Comparison of ENCODE assay signal across 19 cellular contexts in the genomic region with DNA sequence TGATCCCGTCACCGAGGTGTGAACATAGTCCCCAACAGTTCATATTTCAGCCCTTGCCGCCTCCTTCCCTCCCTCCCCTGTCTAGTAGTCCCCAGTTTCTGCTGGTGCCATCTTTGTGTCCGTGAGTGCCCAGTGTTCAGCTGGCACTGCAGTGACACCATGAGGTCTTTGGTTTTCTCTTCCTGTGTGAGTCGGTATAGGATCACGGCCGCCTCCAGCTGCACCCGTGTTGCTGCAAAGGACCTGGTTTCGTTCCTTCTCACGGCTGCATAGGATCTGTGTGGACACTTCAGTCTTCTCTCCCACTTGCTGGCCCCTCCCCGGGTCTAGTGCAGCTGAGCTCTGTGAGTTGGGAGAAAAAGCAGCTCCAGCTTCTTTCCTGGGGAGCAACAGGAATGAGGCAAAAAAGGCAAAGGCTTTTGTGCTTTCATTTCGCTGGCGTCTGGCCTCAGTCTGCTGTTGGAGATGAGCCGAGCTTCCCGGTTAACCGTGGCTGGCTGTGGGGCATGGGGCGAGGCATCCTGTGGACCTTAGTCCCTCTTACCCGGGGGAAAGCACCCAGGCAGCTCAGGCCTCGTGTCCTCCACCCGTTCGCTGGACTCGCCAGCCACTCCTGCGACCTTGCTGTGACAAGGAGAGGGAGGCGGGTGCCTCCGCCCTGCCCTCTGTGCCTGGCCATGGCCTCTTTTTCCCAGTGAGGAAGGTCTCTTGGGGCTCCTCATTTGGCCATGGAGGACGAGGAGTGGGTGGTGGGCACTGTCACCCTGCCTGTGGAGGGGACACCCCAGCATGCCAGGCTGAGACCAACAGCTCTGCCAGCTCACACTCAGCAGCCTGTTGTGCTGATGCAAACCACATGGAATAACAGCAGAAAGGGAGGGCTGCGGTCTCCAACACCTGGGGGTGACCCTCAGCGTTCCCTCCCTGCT.
DNase-seq lines count a peak whose midpoint lies in the region; ATAC-seq and TF ChIP-seq lines count a peak whose summit lies in the region.
"Had no signal": no experiment of that assay in that cellular context is flagged by ENCODE, and none has a peak within 500 bp of the region (broad histone marks: within the 10 kb centered on the region; RNA-seq: fewer than 3 reads in every experiment).

No MANE protein-coding gene starts in this region.

- no TSS peak for BruUV-seq in MCF 10A (replicated peaks; lab: Mats Ljungman, UMichigan)

- in situ Hi-C loops in T47D (cut with HindIII; ENCODE audit: low pct_unique_long_range_greater_than_20kb, low sequenced_read_pairs), result no loop called here

- H3K9me3 ChIP-seq in T-helper 17 cell (ENCODE audit: control insufficient read depth, low read length, poor library complexity, severe bottlenecking), result no peaks in the 10 kb centered on the region
- H3K9me3 ChIP-seq: body of pancreas, neutrophil, upper lobe of right lung had no signal

- CTCF ChIA-PET in MCF 10A (lab: Yijun Ruan, JAX), result interaction anchor here (0.6 kb wide), 1 partner anchor 43 kb away, joined by 3 read pairs; no protein-coding TSS in a partner anchor
- CTCF ChIA-PET in activated CD4-positive, alpha-beta T cell treated with anti-CD3 and anti-CD28 coated beads, Interleukin-2, amount 10 ng/mL, durations not matched to agents 7 days and 5 days (lab: Charles Lee), result no interaction called here

- TF ChIP-seq CTCF in MCF 10A (IDR thresholded peaks at IDR 0.05; ENCODE audit: unreplicated experiment), result no peak

- no peaks in the 10 kb centered on the region for H3K36me3 Mint-ChIP-seq in MCF 10A (ENCODE audit: insufficient read depth, unreplicated experiment)
- no peaks in the 10 kb centered on the region for H3K36me3 Mint-ChIP-seq in T-helper 17 cell (ENCODE audit: low read depth)
- no peaks in the 10 kb centered on the region for H3K36me3 Mint-ChIP-seq in activated CD4-positive, alpha-beta T cell treated with anti-CD3 and anti-CD28 coated beads, Interleukin-2, amount 10 ng/mL, durations not matched to agents 7 days and 5 days (ENCODE audit: low read depth)
- H3K36me3 Mint-ChIP-seq: stimulated activated naive B cell treated with anti-CD40 and anti-IgM and Interleukin-4, amounts not matched to agents 10 μg/mL and 1 μg/mL and 100 μg/mL, for 72 hours had no signal

- H3K9me3 Mint-ChIP-seq in MCF 10A (ENCODE audit: unreplicated experiment), result peaks cover 7% of the 10 kb centered on the region
- no peaks in the 10 kb centered on the region for H3K9me3 Mint-ChIP-seq in activated CD4-positive, alpha-beta T cell treated with anti-CD3 and anti-CD28 coated beads, Interleukin-2, amount 10 ng/mL, durations not matched to agents 7 days and 5 days
- H3K9me3 Mint-ChIP-seq: activated naive CD4-positive, alpha-beta T cell treated with anti-CD3 and anti-CD28 coated beads for 36 hours; stimulated activated naive B cell treated with anti-CD40 and anti-IgM and Interleukin-4, amounts not matched to agents 10 μg/mL and 1 μg/mL and 100 μg/mL, for 72 hours; T-helper 1 cell treated with Interleukin-12 subunit alpha and Interleukin-12 subunit beta and Interleukin-4 antibody, amounts not matched to agents 30 μg/mL and 1 μg/mL, for 36 hours had no signal

- intact Hi-C loops in MCF 10A (cut with micrococcal nuclease), result no loop called here

- ATAC-seq in left lobe of liver (peak; percentile 37), T-helper 17 cell (no peak)
- ATAC-seq: activated CD4-positive, CD25-positive, alpha-beta regulatory T cell treated with anti-CD3 and anti-CD28 coated beads, Interleukin-2, amount 50 U/mL, for 24 hours; body of pancreas; K562; stimulated activated naive B cell treated with anti-CD40 and anti-IgM and Interleukin-4, amounts not matched to agents 10 μg/mL and 1 μg/mL and 100 μg/mL, for 72 hours; upper lobe of right lung had no signal

- peak; percentile 28 to 39 for DNase-seq in T47D (ENCODE audit: low read depth in 1 of 2, low spot score in 1 of 2)
- no peak for DNase-seq in MCF 10A (ENCODE audit: unreplicated experiment)
- peak; percentile 7 for DNase-seq in RKO (ENCODE audit: low spot score)
- no peak for DNase-seq in left lobe of liver (ENCODE audit: low spot score)
- DNase-seq in cerebellar nuclear complex (lab: John Stamatoyannopoulos, UW), result no peak
- DNase-seq in NOMO-1 (lab: John Stamatoyannopoulos, UW; ENCODE audit: unreplicated experiment in 2 of 2), result no peak
- DNase-seq in T-helper 17 cell, result no peak
- DNase-seq in activated CD4-positive, alpha-beta T cell treated with anti-CD3 and anti-CD28 coated beads, Interleukin-2, amount 10 ng/mL, durations not matched to agents 7 days and 5 days, result no peak
- DNase-seq: activated naive CD4-positive, alpha-beta T cell treated with anti-CD3 and anti-CD28 coated beads for 36 hours; body of pancreas; Calu3; NCI-H1436; NCI-H510A; stimulated activated naive B cell treated with anti-CD40 and anti-IgM and Interleukin-4, amounts not matched to agents 10 μg/mL and 1 μg/mL and 100 μg/mL, for 72 hours; upper lobe of right lung had no signal

- no peak overlapping the region for H3K4me3 Mint-ChIP-seq in MCF 10A (ENCODE audit: unreplicated experiment)
- H3K4me3 Mint-ChIP-seq in T-helper 17 cell, result no peak overlapping the region
- no peak overlapping the region for H3K4me3 Mint-ChIP-seq in activated CD4-positive, alpha-beta T cell treated with anti-CD3 and anti-CD28 coated beads, Interleukin-2, amount 10 ng/mL, durations not matched to agents 7 days and 5 days
- H3K4me3 Mint-ChIP-seq: activated naive CD4-positive, alpha-beta T cell treated with anti-CD3 and anti-CD28 coated beads for 36 hours; stimulated activated naive B cell treated with anti-CD40 and anti-IgM and Interleukin-4, amounts not matched to agents 10 μg/mL and 1 μg/mL and 100 μg/mL, for 72 hours; T-helper 1 cell treated with Interleukin-12 subunit alpha and Interleukin-12 subunit beta and Interleukin-4 antibody, amounts not matched to agents 30 μg/mL and 1 μg/mL, for 36 hours had no signal

- H3K27me3 Mint-ChIP-seq in MCF 10A (ENCODE audit: insufficient read depth, unreplicated experiment) (no peaks in the 10 kb centered on the region), T-helper 17 cell (peaks cover 30% of the 10 kb centered on the region)
- no peaks in the 10 kb centered on the region for H3K27me3 Mint-ChIP-seq in activated CD4-positive, alpha-beta T cell treated with anti-CD3 and anti-CD28 coated beads, Interleukin-2, amount 10 ng/mL, durations not matched to agents 7 days and 5 days

- POLR2A ChIA-PET in MCF 10A (lab: Yijun Ruan, JAX), result no interaction called here
- POLR2A ChIA-PET in activated CD4-positive, alpha-beta T cell treated with anti-CD3 and anti-CD28 coated beads, Interleukin-2, amount 10 ng/mL, durations not matched to agents 7 days and 5 days (lab: Charles Lee), result no interaction called here

- no peak overlapping the region for H3K27ac Mint-ChIP-seq in MCF 10A (ENCODE audit: low read depth, unreplicated experiment)
- H3K27ac Mint-ChIP-seq in T-helper 17 cell, result no peak overlapping the region
- H3K27ac Mint-ChIP-seq in activated CD4-positive, alpha-beta T cell treated with anti-CD3 and anti-CD28 coated beads, Interleukin-2, amount 10 ng/mL, durations not matched to agents 7 days and 5 days, result no peak overlapping the region
- H3K27ac Mint-ChIP-seq: activated naive CD4-positive, alpha-beta T cell treated with anti-CD3 and anti-CD28 coated beads for 36 hours; stimulated activated naive B cell treated with anti-CD40 and anti-IgM and Interleukin-4, amounts not matched to agents 10 μg/mL and 1 μg/mL and 100 μg/mL, for 72 hours; T-helper 1 cell treated with Interleukin-12 subunit alpha and Interleukin-12 subunit beta and Interleukin-4 antibody, amounts not matched to agents 30 μg/mL and 1 μg/mL, for 36 hours had no signal

- no peaks in the 10 kb centered on the region for H3K4me1 Mint-ChIP-seq in MCF 10A (ENCODE audit: insufficient read depth, unreplicated experiment)
- H3K4me1 Mint-ChIP-seq in T-helper 17 cell, result no peaks in the 10 kb centered on the region
- H3K4me1 Mint-ChIP-seq in activated CD4-positive, alpha-beta T cell treated with anti-CD3 and anti-CD28 coated beads, Interleukin-2, amount 10 ng/mL, durations not matched to agents 7 days and 5 days, result no peaks in the 10 kb centered on the region
- H3K4me1 Mint-ChIP-seq: stimulated activated naive B cell treated with anti-CD40 and anti-IgM and Interleukin-4, amounts not matched to agents 10 μg/mL and 1 μg/mL and 100 μg/mL, for 72 hours had no signal

Comparison
In these comparisons a context has a peak if more than half of its experiments do, and no peak if none do; other contexts are left out.
1. DNase-seq: peak in T47D (2 of 2) and RKO (single experiment); none in MCF 10A (single experiment), left lobe of liver (single experiment), cerebellar nuclear complex (0 of 2), NOMO-1 (0 of 2), T-helper 17 cell (0 of 3) and activated CD4-positive, alpha-beta T cell treated with anti-CD3 and anti-CD28 coated beads, Interleukin-2, amount 10 ng/mL, durations not matched to agents 7 days and 5 days (single experiment).